ENCODE assay signal across 1 cellular context in genomic region chr4:53693909-53694308, GRCh38.
TF ChIP-seq lines count a peak whose summit lies in the region.

No MANE protein-coding gene starts in this region.

TF ChIP-seq in IMR-90, 13 proteins besides CTCF, POLR2A, EP300 and RAD21 (continued from another document):
- TF ChIP-seq ELK1 (IDR thresholded peaks at IDR 0.05; ENCODE audit: borderline replicate concordance, low read depth, low read length): no peak
TF ChIP-seq in IMR-90: peak in this region for 0.
